13 cellular contexts compared by ENCODE assay signal in genomic region chr19:9995079-9995478, GRCh38.
"Had no signal": no experiment of that assay in that cellular context is flagged by ENCODE, and none has a peak within 500 bp of the region (broad histone marks: within the 10 kb centered on the region; RNA-seq: fewer than 3 reads in every experiment).

No MANE protein-coding gene starts in this region.

- ATAC-seq: esophagus mucosa; heart right ventricle; naive thymus-derived CD4-positive, alpha-beta T cell; stimulated activated naive CD8-positive, alpha-beta T cell treated with anti-CD3 and anti-CD28 coated beads, Interleukin-15, amount 100 ng/mL, for 72 hours had no signal

- DNase-seq: effector memory CD4-positive, alpha-beta T cell; heart right ventricle; hypothalamus; kidney glomerular epithelial cell; naive thymus-derived CD4-positive, alpha-beta T cell; nephron progenitor cell; sigmoid colon; stimulated activated CD4-positive, alpha-beta T cell treated with anti-CD3 and anti-CD28 coated beads, Interleukin-2, amount 100 ng/mL, for 24 hours; stimulated activated CD4-positive, alpha-beta T cell treated with anti-CD3 and anti-CD28 coated beads, Interleukin-4, amount 100 ng/mL, for 4 hours; stimulated activated naive B cell treated with anti-CD40 and anti-IgM and Interleukin-4, amounts not matched to agents 10 μg/mL and 1 μg/mL and 100 μg/mL, for 72 hours; stimulated activated naive CD8-positive, alpha-beta T cell treated with anti-CD3 and anti-CD28 coated beads, Interleukin-15, amount 100 ng/mL, for 72 hours; trophoblast cell had no signal
